ENCODE assay signal across 8 cellular contexts in the genomic region with DNA sequence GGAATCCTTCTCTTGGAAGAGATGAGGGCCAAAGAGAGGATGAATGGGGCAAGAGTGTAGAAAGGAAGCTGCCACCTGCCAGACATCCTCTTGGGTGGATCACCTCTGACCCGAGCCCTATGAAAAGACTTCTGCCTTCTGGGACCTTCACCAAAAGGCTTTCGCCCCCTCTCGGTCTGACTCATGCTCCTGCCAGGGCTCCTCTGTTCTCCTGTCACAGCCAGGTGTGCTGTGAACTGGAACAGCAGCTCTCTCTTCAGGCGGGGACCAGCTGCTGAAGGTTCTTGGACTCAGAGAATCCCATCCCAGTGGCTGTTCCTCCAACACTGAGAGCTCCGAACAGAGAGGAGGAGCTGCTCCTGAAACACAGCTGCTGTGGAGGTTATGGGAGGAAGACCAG.
A peak's percentile ranks its signal among the peaks of the same experiment; 100 is the strongest.
DNase-seq lines count a peak whose midpoint lies in the region; ATAC-seq and TF ChIP-seq lines count a peak whose summit lies in the region.
"Not testable (repeated sequence)": the region's sequence is repeated elsewhere in the genome, so short reads cannot be mapped to it uniquely, and the experiment has no call there.

No MANE protein-coding gene starts in this region.

- ATAC-seq in GM18861 (IDR thresholded peaks at IDR 0.05; ENCODE audit: unreplicated experiment) (peak; percentile 85), GM19463 (IDR thresholded peaks at IDR 0.05; ENCODE audit: unreplicated experiment) (peak; percentile 79), GM23338 (peak; percentile 89), HG03025 (IDR thresholded peaks at IDR 0.05; ENCODE audit: low FRiP score, unreplicated experiment) (peak; percentile 51), HG03520 (IDR thresholded peaks at IDR 0.05; ENCODE audit: unreplicated experiment) (peak; percentile 56), memory B cell (ENCODE audit: low read depth) (peak; percentile 68)

- H3K9me3 ChIP-seq in Peyer's patch: not testable (repeated sequence)

- POLR2A ChIA-PET in GM10248 (lab: Yijun Ruan, JAX): not testable (repeated sequence)

- not testable (repeated sequence) for H4K20me1 ChIP-seq in GM23338 (replicated peaks; ENCODE audit: insufficient read depth)

- H3K9me2 ChIP-seq in GM23338 (ENCODE audit: insufficient read depth): not testable (repeated sequence)

- not testable (repeated sequence) for H3K9me3 Mint-ChIP-seq in GM23338, memory B cell

- H3K4me2 ChIP-seq in GM23338: not testable (repeated sequence)

- DNase-seq in GM10248 (ENCODE audit: extremely low spot score): peak; percentile 44
- DNase-seq in GM23338 (ENCODE audit: low spot score): peak; percentile 35
- DNase-seq in Peyer's patch: peak in 2 of 3 donors; percentile 50 to 66
- not testable (repeated sequence) for DNase-seq in memory B cell (ENCODE audit: low spot score in 2 of 2)

- not testable (repeated sequence) for H3K4me1 ChIP-seq in GM23338 (ENCODE audit: insufficient read depth); Peyer's patch

- not testable (repeated sequence) for H3K36me3 ChIP-seq in GM23338 (ENCODE audit: insufficient read depth); Peyer's patch

- not testable (repeated sequence) for H2AFZ ChIP-seq in GM23338

- not testable (repeated sequence) for TF ChIP-seq POLR2A in Peyer's patch (IDR thresholded peaks at IDR 0.05)

- H3K27ac ChIP-seq in GM23338 (ENCODE audit: low read depth); Peyer's patch: not testable (repeated sequence)

- H3K27ac Mint-ChIP-seq in GM23338: not testable (repeated sequence)
- H3K27ac Mint-ChIP-seq in memory B cell: peak overlapping the region; percentile 18

- not testable (repeated sequence) for H3K4me1 Mint-ChIP-seq in GM23338
- H3K4me1 Mint-ChIP-seq in memory B cell: peaks cover 21% of the 10 kb centered on the region

- not testable (repeated sequence) for H3K4me3 ChIP-seq in GM23338, Peyer's patch

- not testable (repeated sequence) for H3K4me3 Mint-ChIP-seq in GM23338
- peak overlapping the region; percentile 73 for H3K4me3 Mint-ChIP-seq in memory B cell

- TF ChIP-seq CTCF in GM10248 (IDR thresholded peaks at IDR 0.05; ENCODE audit: control extremely low read depth, extremely low read depth, low read depth, missing control alignments): peak; percentile 17
- TF ChIP-seq CTCF in GM23338 (conservative IDR thresholded peaks at IDR 0.05; ENCODE audit: low read depth in 2 of 2): peak in 1 of 2 experiments; percentile 41; a peak in 2 of 4 replicates
- not testable (repeated sequence) for TF ChIP-seq CTCF in Peyer's patch (IDR thresholded peaks at IDR 0.05)

- not testable (repeated sequence) for H3K36me3 Mint-ChIP-seq in GM23338 (ENCODE audit: low read depth); memory B cell

- H3K79me2 ChIP-seq in GM23338 (replicated peaks; ENCODE audit: insufficient read depth): not testable (repeated sequence)

- CTCF ChIA-PET in GM10248 (lab: Yijun Ruan, JAX): interaction anchor here (3.0 kb wide), 1 partner anchor 12 kb away, joined by 19 read pairs; no protein-coding TSS in a partner anchor

- H3K27me3 Mint-ChIP-seq in GM23338 (ENCODE audit: insufficient read depth, low read depth, poor library complexity); memory B cell: not testable (repeated sequence)

- not testable (repeated sequence) for H3K27me3 ChIP-seq in GM23338 (ENCODE audit: insufficient read depth); Peyer's patch

- H3F3A ChIP-seq in GM23338 (replicated peaks; ENCODE audit: low read depth): not testable (repeated sequence)
